ENCODE assay signal across 11 cellular contexts in the genomic region with DNA sequence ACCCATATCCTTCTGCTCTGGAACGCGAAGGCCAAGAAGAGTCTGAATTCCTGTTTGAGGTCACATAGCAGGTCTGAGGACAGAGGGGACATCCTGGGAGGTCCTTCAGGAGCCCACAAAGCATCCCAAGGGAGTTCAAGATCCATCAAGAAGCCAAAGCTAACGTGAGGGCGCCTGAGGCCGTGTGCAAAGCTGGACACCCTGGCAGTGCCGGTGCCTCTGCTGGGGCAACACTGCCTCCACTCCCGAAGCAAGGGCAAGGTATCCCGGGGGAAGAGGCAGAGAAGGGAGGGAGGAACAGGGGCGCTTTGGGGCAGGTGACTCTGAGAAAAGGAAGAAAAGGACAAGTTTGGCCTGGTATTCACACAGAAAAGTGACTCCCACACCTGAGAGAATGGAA. TPM values are rescaled to one million over a fixed set of nuclear protein-coding genes. Genes with fewer than 3 reads are reported as not detected.
DNase-seq lines count a peak whose midpoint lies in the region; ATAC-seq and TF ChIP-seq lines count a peak whose summit lies in the region.
"Had no signal": no experiment of that assay in that cellular context is flagged by ENCODE, and none has a peak within 500 bp of the region (broad histone marks: within the 10 kb centered on the region; RNA-seq: fewer than 3 reads in every experiment).

No MANE protein-coding gene starts in this region.

- ATAC-seq in Panc1 (no peak), HG03571 (IDR thresholded peaks at IDR 0.05; ENCODE audit: unreplicated experiment) (no peak)
- ATAC-seq: natural killer cell treated with Interleukin-12 subunit alpha and Interleukin-12 subunit beta and Interleukin-15 and Interleukin-18, amount 100 ng/mL, for 72 hours; stimulated activated naive CD8-positive, alpha-beta T cell treated with anti-CD3 and anti-CD28 coated beads, Interleukin-15, amount 100 ng/mL, for 72 hours had no signal

- H3K4me2 ChIP-seq in neuronal stem cell (ENCODE audit: insufficient read depth, low read length, poor library complexity, severe bottlenecking), result no peak overlapping the region

- H3K9me3 ChIP-seq in Panc1 (ENCODE audit: control insufficient read depth, insufficient read depth, low read depth, low read length) (no peaks in the 10 kb centered on the region), esophagus squamous epithelium (no peaks in the 10 kb centered on the region), neuronal stem cell (replicated peaks in 1 of 2; ENCODE audit: control insufficient read depth in 2 of 2, insufficient read depth in 1 of 2, low read depth in 1 of 2, low read length in 2 of 2) (no peaks in the 10 kb centered on the region), tibial nerve (no peaks in the 10 kb centered on the region)
- H3K9me3 ChIP-seq: Caco-2 had no signal

- DNase-seq in Panc1 (ENCODE audit: low read depth, low spot score) (no peak), esophagus squamous epithelium (lab: John Stamatoyannopoulos, UW) (no peak), neuronal stem cell (ENCODE audit: low spot score) (no peak), tibial nerve (ENCODE audit: low spot score in 2 of 2) (no peak), NCI-H446 treated with DMSO at 0.1 percent for 48 hours (lab: John Stamatoyannopoulos, UW) (no peak), 8988T (no peak)
- DNase-seq: activated CD4-positive, alpha-beta T cell treated with anti-CD3 and anti-CD28 coated beads for 48 hours; stimulated activated naive CD8-positive, alpha-beta T cell treated with anti-CD3 and anti-CD28 coated beads, Interleukin-15, amount 100 ng/mL, for 72 hours had no signal

- no peaks in the 10 kb centered on the region for H3K79me1 ChIP-seq in neuronal stem cell (ENCODE audit: low read depth, low read length)

- in situ Hi-C loops in Panc1 (cut with HindIII; ENCODE audit: low pct_unique_long_range_greater_than_20kb, low sequenced_read_pairs), result no loop called here

- peak overlapping the region; percentile 56 for H2AK5ac ChIP-seq in neuronal stem cell (ENCODE audit: low read depth, low read length)

- H3K18ac ChIP-seq in neuronal stem cell (ENCODE audit: low read length), result no peak overlapping the region

- peak overlapping the region; percentile 30 for H2BK5ac ChIP-seq in neuronal stem cell (ENCODE audit: low read length)

- no peak overlapping the region for H4K91ac ChIP-seq in neuronal stem cell (ENCODE audit: low read depth, low read length, poor library complexity)

- no peak overlapping the region for H3K9ac ChIP-seq in neuronal stem cell (ENCODE audit: low read depth, low read length, poor library complexity)

- H2BK15ac ChIP-seq in neuronal stem cell (ENCODE audit: low read length), result no peak overlapping the region

- H3K27me3 ChIP-seq in Panc1 (ENCODE audit: control insufficient read depth, insufficient read depth, low read length) (no peaks in the 10 kb centered on the region), esophagus squamous epithelium (peaks cover 0 to 31% (median 0%) of the 10 kb centered on the region in 4 donors), neuronal stem cell (ENCODE audit: control insufficient read depth in 3 of 3, insufficient read depth in 3 of 3, low read depth in 1 of 3, low read length in 3 of 3) (peaks cover 0 to 87% (median 0%) of the 10 kb centered on the region in 3 experiments), tibial nerve (no peaks in the 10 kb centered on the region)

- CTCF ChIA-PET in Panc1 (lab: Charles Lee), result no interaction called here

- intact Hi-C loops in Panc1 (cut with micrococcal nuclease; ENCODE audit: unreplicated experiment), result no loop called here
- intact Hi-C loops in esophagus squamous epithelium (cut with DNase I), result no loop called here

- POLR2A ChIA-PET in Panc1 (lab: Charles Lee), result no interaction called here

- H2BK12ac ChIP-seq in neuronal stem cell (ENCODE audit: low read length), result no peak overlapping the region

- H4K8ac ChIP-seq in neuronal stem cell (ENCODE audit: low read depth, low read length), result no peak overlapping the region

- no peaks in the 10 kb centered on the region for H3K36me3 ChIP-seq in Panc1 (ENCODE audit: control insufficient read depth, insufficient read depth, low read length)
- no peaks in the 10 kb centered on the region for H3K36me3 ChIP-seq in esophagus squamous epithelium
- no peaks in the 10 kb centered on the region for H3K36me3 ChIP-seq in neuronal stem cell (replicated peaks in 1 of 2; ENCODE audit: control insufficient read depth in 2 of 2, insufficient read depth in 2 of 2, low read length in 2 of 2)
- H3K36me3 ChIP-seq in tibial nerve, result no peaks in the 10 kb centered on the region

- peak overlapping the region; percentile 4 for H3K23ac ChIP-seq in neuronal stem cell (ENCODE audit: low read depth, low read length, poor library complexity)

- TF ChIP-seq POLR2A in esophagus squamous epithelium (IDR thresholded peaks at IDR 0.05) (no peak), tibial nerve (IDR thresholded peaks at IDR 0.05) (no peak)

- H3K4me1 ChIP-seq in Panc1 (ENCODE audit: control insufficient read depth, insufficient read depth, low read length) (peaks cover 41% of the 10 kb centered on the region), esophagus squamous epithelium (peaks cover 29 to 46% (median 40%) of the 10 kb centered on the region in 3 donors), neuronal stem cell (ENCODE audit: control insufficient read depth in 2 of 2, insufficient read depth in 1 of 2, low read depth in 1 of 2, low read length in 2 of 2) (peaks cover 4% of the 10 kb centered on the region in 2 donors), tibial nerve (peaks cover 0 to 49% (median 33%) of the 10 kb centered on the region in 4 donors)
- H3K4me1 ChIP-seq: Caco-2 had no signal

- TF ChIP-seq CTCF in Panc1 (IDR thresholded peaks at IDR 0.05) (no peak), esophagus squamous epithelium (IDR thresholded peaks at IDR 0.05) (no peak), tibial nerve (IDR thresholded peaks at IDR 0.05) (no peak)

- H3K27ac ChIP-seq in Panc1 (ENCODE audit: low read length), result peak overlapping the region; percentile 35; the same call in 1 of the 2 replicates
- H3K27ac ChIP-seq in esophagus squamous epithelium, result peak overlapping the region in 3 of 4 donors; percentile 55 to 89 (median 81)
- no peak overlapping the region for H3K27ac ChIP-seq in neuronal stem cell (replicated peaks; ENCODE audit: low read length)
- H3K27ac ChIP-seq in tibial nerve, result peak overlapping the region; percentile 41 to 91 (median 64)

- H2BK120ac ChIP-seq in neuronal stem cell (ENCODE audit: low read depth, low read length), result no peak overlapping the region

- no peak overlapping the region for H3K4me3 ChIP-seq in Panc1 (ENCODE audit: low read depth in 2 of 2, low read length in 2 of 2)
- no peak overlapping the region for H3K4me3 ChIP-seq in esophagus squamous epithelium
- no peak overlapping the region for H3K4me3 ChIP-seq in neuronal stem cell (ENCODE audit: low read length in 2 of 2)
- H3K4me3 ChIP-seq in tibial nerve, result no peak overlapping the region

- WGBS in esophagus squamous epithelium, 2 donors, result 61 to 76% methylated on average over 7 to 9 of the region's 9 CpGs
- no CpG with 5 or more reads among the region's 9 CpGs for WGBS in neuronal stem cell (ENCODE audit: extremely low coverage in 2 of 2, insufficient read length in 2 of 2, insufficient replicate concordance in 1 of 2), 2 donors
- WGBS in tibial nerve, 2 donors, result 79% methylated on average over 9 of the region's 9 CpGs

- no peak overlapping the region for H3K14ac ChIP-seq in neuronal stem cell (ENCODE audit: low read length)

- BruUV-seq in Panc1 (replicated peaks; lab: Mats Ljungman, UMichigan), result no TSS peak

- H2AFZ ChIP-seq in neuronal stem cell (ENCODE audit: low read length), result no peak overlapping the region

- no peak overlapping the region for H3K4ac ChIP-seq in neuronal stem cell (ENCODE audit: low read length)

- no peak for TF ChIP-seq EP300 in tibial nerve (IDR thresholded peaks at IDR 0.05)

RNA-seq across cellular contexts. Expression of a gene that starts 50.3 kb away (rescaled TPM):
- total RNA-seq in Panc1 (2021; ENCODE audit: unreplicated experiment) (17.1 TPM), esophagus squamous epithelium (1 to 10 TPM; 2.5 to 5.5 (median 3.4) TPM), tibial nerve (10 to 100 TPM; 14.4 to 25.9 (median 15.3) TPM)
- polyA plus RNA-seq in Panc1 (2012; ENCODE audit: insufficient read length), result 7.4 TPM
- 39.7 TPM for polyA plus RNA-seq in neuronal stem cell (2013, experiment 1 of 2)
- polyA plus RNA-seq in neuronal stem cell (2013, experiment 2 of 2), result 38.5 TPM
